ENCODE assay signal across 20 cellular contexts in genomic region chr2:127023504-127023903, GRCh38.
"Had no signal": no experiment of that assay in that cellular context is flagged by ENCODE, and none has a peak within 500 bp of the region (broad histone marks: within the 10 kb centered on the region; RNA-seq: fewer than 3 reads in every experiment).

No MANE protein-coding gene starts in this region.

- H3K9me3 Mint-ChIP-seq: activated T-helper 1 cell treated with anti-CD3 and anti-CD28 coated beads, Interleukin-12 subunit alpha, Interleukin-12 subunit beta, Interleukin-2, Interleukin-4 antibody, amounts not matched to agents 30 ng/mL and 10 ng/mL and 1 ng/mL, durations not matched to agents 14 hours and 24 hours and 36 hours; T-helper 2 cell treated with Interferon-gamma antibody and Interleukin-4, amounts not matched to agents 5 μg/mL and 100 μg/mL, for 36 hours had no signal

- H3K27me3 ChIP-seq: brain microvascular endothelial cell had no signal

- H3K27ac Mint-ChIP-seq: activated T-helper 1 cell treated with anti-CD3 and anti-CD28 coated beads, Interleukin-12 subunit alpha, Interleukin-12 subunit beta, Interleukin-2, Interleukin-4 antibody, amounts not matched to agents 30 ng/mL and 10 ng/mL and 1 ng/mL, durations not matched to agents 14 hours and 24 hours and 36 hours; T-helper 2 cell treated with Interferon-gamma antibody and Interleukin-4, amounts not matched to agents 5 μg/mL and 100 μg/mL, for 36 hours had no signal

- H3K9me3 ChIP-seq: transverse colon had no signal

- ATAC-seq: left cardiac atrium, left ventricle myocardium superior, right cardiac atrium had no signal

- H3K27ac ChIP-seq: brain microvascular endothelial cell, spleen, transverse colon had no signal

- DNase-seq: activated CD4-positive, alpha-beta T cell treated with anti-CD3 and anti-CD28 coated beads for 48 hours; activated CD4-positive, alpha-beta T cell treated with anti-CD3 and anti-CD28 coated beads, Interleukin-2, amount 50 U/mL, for 48 hours; activated CD8-positive, alpha-beta memory T cell treated with anti-CD3 and anti-CD28 coated beads for 24 hours; activated gamma-delta T cell; activated naive CD4-positive, alpha-beta T cell treated with anti-CD3 and anti-CD28 coated beads, Interleukin-2, amount 50 U/mL, for 16 hours; amniotic stem cell; brain microvascular endothelial cell; cortex of kidney; foreskin fibroblast; hippocampal formation; left cardiac atrium; left ventricle myocardium superior; posterior cingulate gyrus; right cardiac atrium; spleen; stimulated activated naive CD4-positive, alpha-beta T cell treated with Interleukin-2 at 50 U/mL for 16 hours; T-helper 1 cell; transverse colon had no signal

- H3K4me3 Mint-ChIP-seq: activated T-helper 1 cell treated with anti-CD3 and anti-CD28 coated beads, Interleukin-12 subunit alpha, Interleukin-12 subunit beta, Interleukin-2, Interleukin-4 antibody, amounts not matched to agents 30 ng/mL and 10 ng/mL and 1 ng/mL, durations not matched to agents 14 hours and 24 hours and 36 hours; T-helper 2 cell treated with Interferon-gamma antibody and Interleukin-4, amounts not matched to agents 5 μg/mL and 100 μg/mL, for 36 hours had no signal

- H3K36me3 ChIP-seq: brain microvascular endothelial cell, spleen, transverse colon had no signal

- H3K4me3 ChIP-seq: spleen, transverse colon had no signal
